7 cellular contexts compared by ENCODE assay signal in genomic region chr11:117096140-117096972, GRCh38. TPM values are rescaled to one million over a fixed set of nuclear protein-coding genes. Genes with fewer than 3 reads are reported as not detected.
DNase-seq lines count a peak whose midpoint lies in the region; ATAC-seq and TF ChIP-seq lines count a peak whose summit lies in the region.

No MANE protein-coding gene starts in this region.

- peak overlapping the region; percentile 82 for H3K27ac Mint-ChIP-seq in T-helper 2 cell treated with Interferon-gamma antibody and Interleukin-4, amounts not matched to agents 5 μg/mL and 100 μg/mL, for 36 hours
- H3K27ac Mint-ChIP-seq in central memory CD8-positive, alpha-beta T cell (ENCODE audit: low read depth): peak overlapping the region; percentile 99

- no peak for TF ChIP-seq CTCF in lung (IDR thresholded peaks at IDR 0.05; ENCODE audit: control extremely low read depth, extremely low read depth)

- peak overlapping the region; percentile 92 for H3K4me3 Mint-ChIP-seq in T-helper 2 cell treated with Interferon-gamma antibody and Interleukin-4, amounts not matched to agents 5 μg/mL and 100 μg/mL, for 36 hours
- peak overlapping the region; percentile 88 for H3K4me3 Mint-ChIP-seq in central memory CD8-positive, alpha-beta T cell

- peak overlapping the region; percentile 43 to 63 for H3K27ac ChIP-seq in lung (ENCODE audit: low read depth in 1 of 2, low read length in 1 of 2)

- peaks cover 0 to 1% of the 10 kb centered on the region in 2 donors for H3K36me3 ChIP-seq in lung (ENCODE audit: control insufficient read depth in 2 of 2, insufficient read depth in 2 of 2, low read length in 2 of 2)

- H3K4me1 Mint-ChIP-seq in T-helper 2 cell treated with Interferon-gamma antibody and Interleukin-4, amounts not matched to agents 5 μg/mL and 100 μg/mL, for 36 hours (ENCODE audit: low read depth): peaks cover 59% of the 10 kb centered on the region
- peaks cover 75% of the 10 kb centered on the region for H3K4me1 Mint-ChIP-seq in central memory CD8-positive, alpha-beta T cell

- peak; percentile 29 for DNase-seq in T-helper 2 cell treated with Interferon-gamma antibody and Interleukin-4, amounts not matched to agents 5 μg/mL and 100 μg/mL, for 36 hours (ENCODE audit: low spot score)
- DNase-seq in central memory CD8-positive, alpha-beta T cell (ENCODE audit: low spot score in 2 of 2): peak in 1 of 2 donors; percentile 46
- no peak for DNase-seq in lung (ENCODE audit: low spot score)
- peak; percentile 87 for DNase-seq in superior temporal gyrus (ENCODE audit: extremely low spot score)
- no peak for DNase-seq in sciatic nerve (ENCODE audit: low spot score)

- H3K36me3 Mint-ChIP-seq in T-helper 2 cell treated with Interferon-gamma antibody and Interleukin-4, amounts not matched to agents 5 μg/mL and 100 μg/mL, for 36 hours (ENCODE audit: low read depth): peaks cover 11% of the 10 kb centered on the region
- peaks cover 39% of the 10 kb centered on the region for H3K36me3 Mint-ChIP-seq in central memory CD8-positive, alpha-beta T cell (ENCODE audit: insufficient read depth)

- peaks cover 5% of the 10 kb centered on the region for H3K27me3 Mint-ChIP-seq in T-helper 2 cell treated with Interferon-gamma antibody and Interleukin-4, amounts not matched to agents 5 μg/mL and 100 μg/mL, for 36 hours (ENCODE audit: low read depth)
- no peaks in the 10 kb centered on the region for H3K27me3 Mint-ChIP-seq in central memory CD8-positive, alpha-beta T cell

- no peaks in the 10 kb centered on the region for H3K9me3 ChIP-seq in lung (ENCODE audit: control insufficient read depth in 2 of 2, insufficient read depth in 1 of 2, low read length in 1 of 2)

- no peak overlapping the region for H3K4me3 ChIP-seq in lung

- H3K9me3 Mint-ChIP-seq in T-helper 2 cell treated with Interferon-gamma antibody and Interleukin-4, amounts not matched to agents 5 μg/mL and 100 μg/mL, for 36 hours: peaks cover 5% of the 10 kb centered on the region
- peaks cover 6% of the 10 kb centered on the region for H3K9me3 Mint-ChIP-seq in central memory CD8-positive, alpha-beta T cell

- H3K4me1 ChIP-seq in lung (ENCODE audit: control insufficient read depth in 2 of 2, insufficient read depth in 2 of 2, low read length in 2 of 2): peaks cover 5 to 31% of the 10 kb centered on the region in 2 donors

- H3K27me3 ChIP-seq in lung (ENCODE audit: control insufficient read depth, insufficient read depth): no peaks in the 10 kb centered on the region

- 31 to 38% methylated on average over 6 of the region's 6 CpGs for WGBS in lung, 2 donors

- intact Hi-C loops in sciatic nerve (cut with DNase I): no loop called here

- ATAC-seq in GM18505 (IDR thresholded peaks at IDR 0.05; ENCODE audit: unreplicated experiment): no peak
- peak; percentile 31 for ATAC-seq in HG03280 (IDR thresholded peaks at IDR 0.05; ENCODE audit: unreplicated experiment)
- ATAC-seq in central memory CD8-positive, alpha-beta T cell (replicated peaks; ENCODE audit: extremely low read depth, poor library complexity, severe bottlenecking): peak; percentile 28
- ATAC-seq in lung (ENCODE audit: insufficient read depth, low FRiP score): no peak
- ATAC-seq in sciatic nerve: no peak

- TF ChIP-seq POLR2A in GM18505 (IDR thresholded peaks at IDR 0.05; ENCODE audit: borderline replicate concordance, extremely low read depth, insufficient read depth, insufficient read length): peak; percentile 27

RNA-seq across cellular contexts. Expression of gene SIK3, which starts 1.9 kb away (rescaled TPM):
- total RNA-seq in lung (10 to 100 TPM; 42.3 to 43.4 TPM), sciatic nerve (68.9 TPM)
- 10 to 100 TPM in 1 of 2 donors, 1 to 10 TPM in 1; 9.0 to 16.8 TPM for polyA plus RNA-seq in lung

RNA-seq across cellular contexts. Expression of gene PAFAH1B2, which starts 47.7 kb away (rescaled TPM):
- total RNA-seq in lung (10 to 100 TPM; 70.7 to 73.1 TPM), sciatic nerve (104 TPM)
- 10 to 100 TPM; 22.2 to 23.8 TPM for polyA plus RNA-seq in lung

Comparison
In these comparisons a context has a peak if more than half of its experiments do, and no peak if none do; other contexts are left out.
1. ATAC-seq: peak in HG03280 (single experiment) and central memory CD8-positive, alpha-beta T cell (single experiment); none in GM18505 (single experiment), lung (single experiment) and sciatic nerve (single experiment).
2. DNase-seq: peak in T-helper 2 cell treated with Interferon-gamma antibody and Interleukin-4, amounts not matched to agents 5 μg/mL and 100 μg/mL, for 36 hours (single experiment) and superior temporal gyrus (single experiment); none in lung (single experiment) and sciatic nerve (single experiment).